Comparison of ENCODE assay signal across 23 cellular contexts in genomic region chr14:92984082-92984788, GRCh38.
DNase-seq lines count a peak whose midpoint lies in the region; ATAC-seq and TF ChIP-seq lines count a peak whose summit lies in the region.
"Had no signal": no experiment of that assay in that cellular context is flagged by ENCODE, and none has a peak within 500 bp of the region (broad histone marks: within the 10 kb centered on the region; RNA-seq: fewer than 3 reads in every experiment).

No MANE protein-coding gene starts in this region.

- H3K27me3 Mint-ChIP-seq in glutamatergic neuron (ENCODE audit: unreplicated experiment): peaks cover 14% of the 10 kb centered on the region
- H3K27me3 Mint-ChIP-seq in naive thymus-derived CD8-positive, alpha-beta T cell: no peaks in the 10 kb centered on the region
- H3K27me3 Mint-ChIP-seq in WTC11 (ENCODE audit: low read depth): no peaks in the 10 kb centered on the region; the same call in 1 of the 2 replicates
- H3K27me3 Mint-ChIP-seq: activated naive CD4-positive, alpha-beta T cell treated with anti-CD3 and anti-CD28 coated beads, Interleukin-2, amount 10 ng/mL, durations not matched to agents 7 days and 5 days; CD4-positive, alpha-beta T cell; naive thymus-derived CD4-positive, alpha-beta T cell had no signal

- POLR2A ChIA-PET in naive thymus-derived CD8-positive, alpha-beta T cell (lab: Charles Lee): no interaction called here
- POLR2A ChIA-PET in WTC11 (lab: Charles Lee): no interaction called here

- TF ChIP-seq CTCF in glutamatergic neuron (IDR thresholded peaks at IDR 0.05; ENCODE audit: partially characterized antibody, unreplicated experiment) (no peak), WTC11 (IDR thresholded peaks at IDR 0.05) (no peak)

- ATAC-seq in GM19351 (IDR thresholded peaks at IDR 0.05; ENCODE audit: unreplicated experiment) (peak; percentile 64), GM21737 (IDR thresholded peaks at IDR 0.05; ENCODE audit: unreplicated experiment) (no peak), WTC11 (no peak), HG03108 (IDR thresholded peaks at IDR 0.05; ENCODE audit: unreplicated experiment) (no peak)
- no peak for ATAC-seq in naive thymus-derived CD8-positive, alpha-beta T cell
- ATAC-seq: HCT116; naive thymus-derived CD4-positive, alpha-beta T cell had no signal

- H3K4me3 Mint-ChIP-seq in glutamatergic neuron (ENCODE audit: unreplicated experiment): no peak overlapping the region
- H3K4me3 Mint-ChIP-seq in naive thymus-derived CD8-positive, alpha-beta T cell: no peak overlapping the region
- H3K4me3 Mint-ChIP-seq in WTC11: no peak overlapping the region
- H3K4me3 Mint-ChIP-seq: activated naive CD4-positive, alpha-beta T cell treated with anti-CD3 and anti-CD28 coated beads, Interleukin-2, amount 10 ng/mL, durations not matched to agents 7 days and 5 days; CD4-positive, alpha-beta T cell; naive thymus-derived CD4-positive, alpha-beta T cell had no signal

- peaks cover 16% of the 10 kb centered on the region for H3K4me1 Mint-ChIP-seq in glutamatergic neuron (ENCODE audit: low read depth, unreplicated experiment)
- H3K4me1 Mint-ChIP-seq in naive thymus-derived CD8-positive, alpha-beta T cell: peaks cover 8 to 24% (median 12%) of the 10 kb centered on the region in 4 donors
- H3K4me1 Mint-ChIP-seq in WTC11: 0 out of 2 replicates have a peak, but pooled peaks cover 2% of the 10 kb centered on the region
- H3K4me1 Mint-ChIP-seq: activated naive CD4-positive, alpha-beta T cell treated with anti-CD3 and anti-CD28 coated beads, Interleukin-2, amount 10 ng/mL, durations not matched to agents 7 days and 5 days had no signal

- CTCF ChIA-PET in WTC11 (lab: Charles Lee): interaction anchor here (0.5 kb wide), 1 partner anchor 87 kb away, joined by 3 read pairs; no protein-coding TSS in a partner anchor

- H3K27ac Mint-ChIP-seq in glutamatergic neuron (ENCODE audit: unreplicated experiment) (peak overlapping the region; percentile 15), WTC11 (no peak overlapping the region)
- H3K27ac Mint-ChIP-seq in naive thymus-derived CD8-positive, alpha-beta T cell: peak overlapping the region in 7 of 10 donors; percentile 9 to 79 (median 39)
- H3K27ac Mint-ChIP-seq: activated naive CD4-positive, alpha-beta T cell treated with anti-CD3 and anti-CD28 coated beads, Interleukin-2, amount 10 ng/mL, durations not matched to agents 7 days and 5 days; CD4-positive, alpha-beta T cell had no signal

- DNase-seq in Kasumi-1 (lab: John Stamatoyannopoulos, UW) (peak; percentile 22 to 25), glutamatergic neuron (no peak), WTC11 (ENCODE audit: low spot score) (no peak)
- peak in 1 of 10 donors; percentile 7 for DNase-seq in naive thymus-derived CD8-positive, alpha-beta T cell
- no peak for DNase-seq in stimulated activated naive CD4-positive, alpha-beta T cell treated with Interleukin-2 at 50 U/mL for 16 hours (lab: John Stamatoyannopoulos, UW)
- DNase-seq: activated CD4-positive, alpha-beta T cell treated with anti-CD3 and anti-CD28 coated beads for 1 hour; activated naive CD4-positive, alpha-beta T cell treated with anti-CD3 and anti-CD28 coated beads, Interleukin-2, amount 10 ng/mL, durations not matched to agents 7 days and 5 days; anterior cingulate cortex; caudate nucleus; CD4-positive, alpha-beta T cell; dermis blood vessel endothelial cell; kidney glomerular epithelial cell; MM.1S; naive thymus-derived CD4-positive, alpha-beta T cell; NCI-H1436; NCI-H510A; PC-9; SHP77 treated with DMSO at 0.1 percent for 48 hours; trophoblast cell had no signal

- H3K36me3 Mint-ChIP-seq in glutamatergic neuron (ENCODE audit: unreplicated experiment) (peaks cover 19% of the 10 kb centered on the region), WTC11 (peaks cover 40% of the 10 kb centered on the region)
- peaks cover 10 to 38% (median 37%) of the 10 kb centered on the region in 3 donors for H3K36me3 Mint-ChIP-seq in naive thymus-derived CD8-positive, alpha-beta T cell

- H3K9me3 Mint-ChIP-seq in glutamatergic neuron (ENCODE audit: unreplicated experiment) (peaks cover 12% of the 10 kb centered on the region), WTC11 (peaks cover 32% of the 10 kb centered on the region)
- H3K9me3 Mint-ChIP-seq in naive thymus-derived CD8-positive, alpha-beta T cell: peaks cover 0 to 19% (median 7%) of the 10 kb centered on the region in 9 donors

TF ChIP-seq in WTC11, 78 proteins besides CTCF, POLR2A, EP300 and RAD21:
- no peak for TF ChIP-seq SMAD4 (CRISPR knock-in tag; IDR thresholded peaks at IDR 0.05)

Comparison
In these comparisons a context has a peak if more than half of its experiments do, and no peak if none do; other contexts are left out.
1. DNase-seq: peak in Kasumi-1 (2 of 2); none in glutamatergic neuron (single experiment), stimulated activated naive CD4-positive, alpha-beta T cell treated with Interleukin-2 at 50 U/mL for 16 hours (single experiment) and WTC11 (single experiment).